Comparison of ENCODE assay signal across 8 cellular contexts in the genomic region with DNA sequence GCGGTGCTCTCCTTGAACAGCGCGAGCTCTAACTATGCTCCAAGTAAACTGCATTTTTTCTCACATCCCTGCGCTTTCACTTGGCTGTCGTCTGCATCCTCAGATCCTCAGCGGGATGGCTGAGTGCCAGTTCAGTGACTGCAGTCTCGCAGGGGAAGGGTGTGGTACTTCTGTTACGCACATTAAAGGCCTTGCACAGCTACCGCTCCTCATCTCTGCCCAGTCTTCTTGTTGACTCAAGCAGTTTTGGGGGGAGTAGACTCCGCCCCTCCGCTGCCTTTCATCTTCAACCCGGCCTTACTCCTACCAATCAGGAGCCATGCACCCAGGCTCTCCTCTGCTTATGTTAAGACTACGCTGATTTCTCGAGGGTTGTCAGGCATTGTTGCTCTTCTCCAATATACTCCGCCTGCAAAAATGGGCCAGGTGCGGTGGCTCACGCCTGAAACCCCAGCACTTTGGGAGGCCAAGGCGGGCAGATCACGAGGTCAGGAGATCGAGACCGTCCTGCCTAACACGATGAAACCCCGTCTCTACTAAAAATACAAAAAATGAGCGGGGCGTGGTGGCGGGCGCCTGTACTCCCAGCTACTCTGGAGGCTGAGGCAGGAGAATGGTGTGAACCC. TPM values are rescaled to one million over a fixed set of nuclear protein-coding genes. Genes with fewer than 3 reads are reported as not detected.
DNase-seq lines count a peak whose midpoint lies in the region; ATAC-seq, FAIRE-seq and TF ChIP-seq lines count a peak whose summit lies in the region.

No MANE protein-coding gene starts in this region.

- 20 to 55% (median 42%) methylated on average over 27 of the region's 27 CpGs for WGBS in small intestine, 3 donors

- no peaks in the 10 kb centered on the region for H3K4me1 ChIP-seq in small intestine (ENCODE audit: control insufficient read depth in 2 of 2, insufficient read depth in 1 of 2, low read depth in 1 of 2, low read length in 1 of 2)

- ATAC-seq in left cardiac atrium (peak; percentile 27 to 32), GM18511 (IDR thresholded peaks at IDR 0.05; ENCODE audit: unreplicated experiment) (no peak), HG02763 (IDR thresholded peaks at IDR 0.05; ENCODE audit: unreplicated experiment) (no peak)

- FAIRE-seq in small intestine (lab: Jason Lieb, UNC): no peak

- no peak overlapping the region for H3K4me3 ChIP-seq in small intestine (ENCODE audit: low read depth in 1 of 2, low read length in 2 of 2)

- intact Hi-C loops in left cardiac atrium (cut with DNase I): no loop called here

- H3K36me3 ChIP-seq in small intestine (ENCODE audit: control insufficient read depth in 2 of 2, insufficient read depth in 2 of 2, low read length in 2 of 2): peaks cover 13 to 15% of the 10 kb centered on the region in 2 donors

- H3K27me3 ChIP-seq in small intestine (ENCODE audit: control insufficient read depth in 2 of 2, insufficient read depth in 2 of 2, low read length in 2 of 2): no peaks in the 10 kb centered on the region

- DNase-seq in DMS53 treated with DMSO at 0.1 percent for 48 hours (lab: John Stamatoyannopoulos, UW; ENCODE audit: unreplicated experiment): peak; percentile 75
- DNase-seq in activated gamma-delta T cell treated with anti-CD3 and anti-CD28 coated beads, Interleukin-2, amount 50 U/mL, for 16 hours (ENCODE audit: low read depth): peak; percentile 66
- peak; percentile 94 for DNase-seq in left cardiac atrium
- peak; percentile 93 for DNase-seq in small intestine
- DNase-seq in iPS-NIHi7 (ENCODE audit: extremely low spot score): no peak

- H3K9me3 ChIP-seq in small intestine (ENCODE audit: control insufficient read depth, low read depth): no peaks in the 10 kb centered on the region

- H3K27ac ChIP-seq in small intestine (ENCODE audit: low read depth in 1 of 2, low read length in 1 of 2): peak overlapping the region in 1 of 2 donors; percentile 92

TF ChIP-seq in PFSK-1, 5 proteins besides CTCF, POLR2A, EP300 and RAD21:
- TF ChIP-seq TAF1 (IDR thresholded peaks at IDR 0.05; ENCODE audit: borderline replicate concordance, insufficient read depth, low read length) (no peak), FOXP2 (optimal IDR thresholded peaks at IDR 0.05; ENCODE audit: borderline replicate concordance, extremely low read depth, extremely low read length, insufficient read depth) (no peak), POLR2AphosphoS5 (IDR thresholded peaks at IDR 0.05; ENCODE audit: low read depth, low read length) (0 out of 2 replicates have a peak, but pooled peaks have one; percentile 33), SIN3A (IDR thresholded peaks at IDR 0.05; ENCODE audit: borderline replicate concordance, insufficient read depth, low read length) (0 out of 2 replicates have a peak, but pooled peaks have one; percentile 31)
- TF ChIP-seq, protein P1, sequence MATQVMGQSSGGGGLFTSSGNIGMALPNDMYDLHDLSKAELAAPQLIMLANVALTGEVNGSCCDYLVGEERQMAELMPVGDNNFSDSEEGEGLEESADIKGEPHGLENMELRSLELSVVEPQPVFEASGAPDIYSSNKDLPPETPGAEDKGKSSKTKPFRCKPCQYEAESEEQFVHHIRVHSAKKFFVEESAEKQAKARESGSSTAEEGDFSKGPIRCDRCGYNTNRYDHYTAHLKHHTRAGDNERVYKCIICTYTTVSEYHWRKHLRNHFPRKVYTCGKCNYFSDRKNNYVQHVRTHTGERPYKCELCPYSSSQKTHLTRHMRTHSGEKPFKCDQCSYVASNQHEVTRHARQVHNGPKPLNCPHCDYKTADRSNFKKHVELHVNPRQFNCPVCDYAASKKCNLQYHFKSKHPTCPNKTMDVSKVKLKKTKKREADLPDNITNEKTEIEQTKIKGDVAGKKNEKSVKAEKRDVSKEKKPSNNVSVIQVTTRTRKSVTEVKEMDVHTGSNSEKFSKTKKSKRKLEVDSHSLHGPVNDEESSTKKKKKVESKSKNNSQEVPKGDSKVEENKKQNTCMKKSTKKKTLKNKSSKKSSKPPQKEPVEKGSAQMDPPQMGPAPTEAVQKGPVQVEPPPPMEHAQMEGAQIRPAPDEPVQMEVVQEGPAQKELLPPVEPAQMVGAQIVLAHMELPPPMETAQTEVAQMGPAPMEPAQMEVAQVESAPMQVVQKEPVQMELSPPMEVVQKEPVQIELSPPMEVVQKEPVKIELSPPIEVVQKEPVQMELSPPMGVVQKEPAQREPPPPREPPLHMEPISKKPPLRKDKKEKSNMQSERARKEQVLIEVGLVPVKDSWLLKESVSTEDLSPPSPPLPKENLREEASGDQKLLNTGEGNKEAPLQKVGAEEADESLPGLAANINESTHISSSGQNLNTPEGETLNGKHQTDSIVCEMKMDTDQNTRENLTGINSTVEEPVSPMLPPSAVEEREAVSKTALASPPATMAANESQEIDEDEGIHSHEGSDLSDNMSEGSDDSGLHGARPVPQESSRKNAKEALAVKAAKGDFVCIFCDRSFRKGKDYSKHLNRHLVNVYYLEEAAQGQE (IDR thresholded peaks at IDR 0.05; ENCODE audit: insufficient read depth in 1 of 2, low read depth in 2 of 2, low read length in 2 of 2): no peak

RNA-seq across cellular contexts. Expression of a gene that starts 10.0 kb away (rescaled TPM):
- polyA plus RNA-seq in PFSK-1 (2012; ENCODE audit: insufficient read length, low read depth): 256 TPM
- total RNA-seq in left cardiac atrium: 100 to 1,000 TPM; 676 to 729 TPM
- 100 to 1,000 TPM; 494 to 919 (median 724) TPM for polyA plus RNA-seq in small intestine

RNA-seq across cellular contexts. Expression of a gene that starts 10.3 kb away (rescaled TPM):
- polyA plus RNA-seq in PFSK-1 (2012; ENCODE audit: insufficient read length, low read depth): 28.0 TPM
- total RNA-seq in left cardiac atrium: 10 to 100 TPM; 21.4 to 26.2 TPM
- polyA plus RNA-seq in small intestine: 10 to 100 TPM; 12.3 to 18.0 (median 13.8) TPM

RNA-seq across cellular contexts. Expression of a gene that starts 24.3 kb away (rescaled TPM):
- polyA plus RNA-seq in PFSK-1 (2012; ENCODE audit: insufficient read length, low read depth): 171 TPM
- 10 to 100 TPM; 38.1 to 46.7 TPM for total RNA-seq in left cardiac atrium
- polyA plus RNA-seq in small intestine: 10 to 100 TPM; 42.7 to 73.0 (median 48.8) TPM

RNA-seq across cellular contexts. Expression of a gene that starts 49.3 kb away (rescaled TPM):
- polyA plus RNA-seq in PFSK-1 (2012; ENCODE audit: insufficient read length, low read depth): 36.7 TPM
- 10 to 100 TPM; 13.8 to 15.2 TPM for total RNA-seq in left cardiac atrium
- polyA plus RNA-seq in small intestine: 10 to 100 TPM; 25.4 to 39.6 (median 28.9) TPM

RNA-seq across cellular contexts. Expression of a gene that starts 51.0 kb away (rescaled TPM):
- 2.3 TPM for polyA plus RNA-seq in PFSK-1 (2012; ENCODE audit: insufficient read length, low read depth)
- total RNA-seq in left cardiac atrium: 10 to 100 TPM in 1 of 2 donors, 1 to 10 TPM in 1; 7.2 to 14.3 TPM
- polyA plus RNA-seq in small intestine: 10 to 100 TPM; 23.5 to 35.4 (median 32.2) TPM

Comparison
In these comparisons a context has a peak if more than half of its experiments do, and no peak if none do; other contexts are left out.
1. ATAC-seq: peak in left cardiac atrium (2 of 2); none in GM18511 (single experiment) and HG02763 (single experiment).